Comparison of ENCODE assay signal across 7 cellular contexts in genomic region chr1:241499910-241500309, GRCh38. TPM values are rescaled to one million over a fixed set of nuclear protein-coding genes. Genes with fewer than 3 reads are reported as not detected.
DNase-seq lines count a peak whose midpoint lies in the region; ATAC-seq, FAIRE-seq and TF ChIP-seq lines count a peak whose summit lies in the region.

No MANE protein-coding gene starts in this region.

- H3K27me3 ChIP-seq in body of pancreas, result no peaks in the 10 kb centered on the region

- no peak overlapping the region for H3K4me3 ChIP-seq in body of pancreas

- no peak overlapping the region for H3K27ac ChIP-seq in body of pancreas

- peak; percentile 21 for FAIRE-seq in G401.6 (lab: Jason Lieb, UNC)

- WGBS in body of pancreas, 2 donors, result 78 to 79% methylated on average over 2 of the region's 2 CpGs

- intact Hi-C loops in body of pancreas (cut with DNase I), result no loop called here

- DNase-seq in M059J (ENCODE audit: low read depth) (peak; percentile 56), body of pancreas (no peak), myocyte (ENCODE audit: low read depth) (peak; percentile 67)

- no peaks in the 10 kb centered on the region for H3K9me3 ChIP-seq in body of pancreas

- H3K36me3 ChIP-seq in body of pancreas (replicated peaks in 1 of 2; ENCODE audit: insufficient read depth in 1 of 2, low read depth in 2 of 2), result peaks cover 0 to 20% of the 10 kb centered on the region in 2 donors

- peak in 5 of 7 experiments; percentile 22 to 39 (median 27) for TF ChIP-seq CTCF in body of pancreas (IDR thresholded peaks at IDR 0.05)

- no peaks in the 10 kb centered on the region for H3K4me1 ChIP-seq in body of pancreas

- ATAC-seq in body of pancreas (no peak), esophagus mucosa (no peak), HG03045 (IDR thresholded peaks at IDR 0.05; ENCODE audit: unreplicated experiment) (no peak), GM18868 (IDR thresholded peaks at IDR 0.05; ENCODE audit: unreplicated experiment) (no peak)

- TF ChIP-seq POLR2A in body of pancreas (IDR thresholded peaks at IDR 0.05), result no peak

RNA-seq across cellular contexts. Expression of gene FH, which starts 19.6 kb away (rescaled TPM):
- 147 and 156 TPM in 2 replicates for total RNA-seq in M059J (2014; rRNA removed; shearing (Covaris generic))
- 10 to 100 TPM; 12.5 to 27.0 TPM for total RNA-seq in body of pancreas
- total RNA-seq in myocyte, result 67.0 and 94.9 TPM in 2 replicates
- polyA plus RNA-seq in myocyte (2012), result 46.8 TPM
- 54.8 TPM for total RNA-seq in esophagus mucosa

RNA-seq across cellular contexts. Expression of gene KMO, which starts 32.3 kb away (rescaled TPM):
- 0.27 TPM in 1 of 2 replicates, not detected in the other for total RNA-seq in M059J (2014; rRNA removed; shearing (Covaris generic))
- total RNA-seq in body of pancreas (1 to 10 TPM; 1.3 to 3.6 TPM), myocyte (0.10 and 0.27 TPM in 2 replicates), esophagus mucosa (0.12 TPM)
- 0.42 TPM for polyA plus RNA-seq in myocyte (2012)

Comparison
In these comparisons a context has a peak if more than half of its experiments do, and no peak if none do; other contexts are left out.
1. DNase-seq: peak in M059J (single experiment) and myocyte (single experiment); none in body of pancreas (0 of 4).